In the genomic region with DNA sequence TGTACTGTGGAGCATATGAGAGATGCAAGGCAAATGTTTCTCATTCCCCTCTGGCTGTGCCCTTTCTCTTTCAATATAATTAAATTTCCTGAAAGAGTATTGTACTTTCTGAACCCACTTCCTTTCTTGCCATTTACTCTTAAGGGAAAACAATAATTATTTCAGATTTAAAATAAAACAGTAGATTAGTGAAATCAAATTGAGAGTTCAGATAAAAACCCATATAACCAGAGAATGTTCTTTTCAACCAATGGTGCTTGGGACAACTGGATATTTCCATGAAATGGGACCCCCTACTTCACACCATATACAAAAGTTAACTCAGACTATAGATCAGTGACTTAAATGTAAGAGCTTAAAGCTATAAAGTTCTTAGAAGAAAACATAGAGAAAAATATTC, we compare ENCODE assay signal across 1 cellular context.
TF ChIP-seq lines count a peak whose summit lies in the region.

No MANE protein-coding gene starts in this region.

TF ChIP-seq in endothelial cell of umbilical vein, 7 proteins besides CTCF, POLR2A, EP300 and RAD21:
- TF ChIP-seq EZH2 (IDR thresholded peaks at IDR 0.05; ENCODE audit: borderline replicate concordance, low read depth, low read length, severe bottlenecking), result no peak
- TF ChIP-seq FOS (IDR thresholded peaks at IDR 0.05; ENCODE audit: borderline replicate concordance, insufficient read depth, low read length), result no peak
- TF ChIP-seq GATA2 (IDR thresholded peaks at IDR 0.05; ENCODE audit: insufficient read depth, insufficient read length, low read depth, low read length), result no peak
- TF ChIP-seq POLR2AphosphoS5 (IDR thresholded peaks at IDR 0.05; ENCODE audit: insufficient read depth, low read depth, low read length), result no peak
- TF ChIP-seq JUN (IDR thresholded peaks at IDR 0.05; ENCODE audit: borderline replicate concordance, insufficient read depth, insufficient read length, low read depth), result no peak
- TF ChIP-seq MAX (IDR thresholded peaks at IDR 0.05; ENCODE audit: insufficient read depth, insufficient read length), result no peak
- no peak for TF ChIP-seq MYC (IDR thresholded peaks at IDR 0.05; ENCODE audit: low read depth, low read length)
TF ChIP-seq in endothelial cell of umbilical vein: peak in this region for 0.
